ENCODE assay signal across 1 cellular context in genomic region chr4:124913237-124913636, GRCh38.
TF ChIP-seq lines count a peak whose summit lies in the region.

No MANE protein-coding gene starts in this region.

TF ChIP-seq in HCT116, 20 proteins besides CTCF, POLR2A, EP300 and RAD21 (continued from another document):
- TF ChIP-seq ATF3 (IDR thresholded peaks at IDR 0.05) (no peak), SIN3A (IDR thresholded peaks at IDR 0.05; ENCODE audit: low read depth) (no peak), CEBPB (IDR thresholded peaks at IDR 0.05; ENCODE audit: low read depth) (no peak), FOSL1 (IDR thresholded peaks at IDR 0.05; ENCODE audit: low read depth) (no peak), EZH2 (IDR thresholded peaks at IDR 0.05) (no peak), MAX (IDR thresholded peaks at IDR 0.05) (no peak), YY1 (IDR thresholded peaks at IDR 0.05; ENCODE audit: extremely low read depth, insufficient replicate concordance, low read depth, low read length) (no peak), REST (IDR thresholded peaks at IDR 0.05; ENCODE audit: low read depth) (no peak), CBX3 (IDR thresholded peaks at IDR 0.05; ENCODE audit: low read depth) (no peak), TCF7L2 (IDR thresholded peaks at IDR 0.05; ENCODE audit: borderline replicate concordance, extremely low read depth, insufficient read depth, insufficient read length) (no peak), EZH2phosphoT487 (IDR thresholded peaks at IDR 0.05; ENCODE audit: borderline replicate concordance) (no peak), ZNF274 (IDR thresholded peaks at IDR 0.05; ENCODE audit: low read depth, low read length) (no peak), SP1 (IDR thresholded peaks at IDR 0.05; ENCODE audit: low read depth) (no peak)
TF ChIP-seq in HCT116: peak in this region for 0.
